Comparison of ENCODE assay signal across 12 cellular contexts in the genomic region with DNA sequence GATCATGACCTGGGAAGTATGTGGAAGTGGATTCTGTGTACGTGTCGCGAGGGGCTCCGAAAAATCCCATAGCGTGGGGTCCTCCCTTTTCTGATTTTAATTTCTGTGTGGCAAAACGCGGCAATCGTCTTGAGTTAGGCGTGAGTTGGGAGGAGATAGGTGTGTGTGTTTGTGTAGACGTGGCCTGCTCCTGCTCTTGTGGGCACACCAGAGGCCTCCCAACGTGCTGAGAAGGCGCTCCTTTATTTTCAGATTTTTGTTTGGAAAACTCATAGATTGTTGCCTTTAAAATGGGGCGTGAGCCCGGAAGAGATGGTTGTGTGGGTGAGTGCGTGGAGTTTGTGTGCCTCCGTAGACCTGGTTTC. TPM values are rescaled to one million over a fixed set of nuclear protein-coding genes. Genes with fewer than 3 reads are reported as not detected.
DNase-seq lines count a peak whose midpoint lies in the region; ATAC-seq and TF ChIP-seq lines count a peak whose summit lies in the region.
"Had no signal": no experiment of that assay in that cellular context is flagged by ENCODE, and none has a peak within 500 bp of the region (broad histone marks: within the 10 kb centered on the region; RNA-seq: fewer than 3 reads in every experiment).

No MANE protein-coding gene starts in this region.

- peaks cover 25% of the 10 kb centered on the region for H3K4me1 ChIP-seq in iPS-20b (ENCODE audit: insufficient read depth, low read length)

- intact Hi-C loops in activated CD4-positive, alpha-beta T cell treated with anti-CD3 and anti-CD28 coated beads for 36 hours (cut with DNase I, micrococcal nuclease): loop anchor here (5.0 to 10.0 kb wide), 3 partner anchors 116 to 398 kb away; a partner anchor contains a TSS
- intact Hi-C loops in activated CD4-positive, alpha-beta memory T cell treated with anti-CD3 and anti-CD28 coated beads for 36 hours (cut with micrococcal nuclease): loop anchor here (5.0 kb wide), 2 partner anchors 37 to 63 kb away; no protein-coding TSS in a partner anchor

- H3K4me3 ChIP-seq in iPS-20b (ENCODE audit: low read length) (peak overlapping the region; percentile 93), WERI-Rb-1 (ENCODE audit: low read depth, low read length) (no peak overlapping the region)

- POLR2A ChIA-PET in activated CD4-positive, alpha-beta T cell treated with anti-CD3 and anti-CD28 coated beads for 36 hours (lab: Charles Lee): no interaction called here
- POLR2A ChIA-PET in activated CD4-positive, alpha-beta memory T cell treated with anti-CD3 and anti-CD28 coated beads for 36 hours (lab: Charles Lee): no interaction called here

- H3K27me3 Mint-ChIP-seq in activated CD4-positive, alpha-beta T cell treated with anti-CD3 and anti-CD28 coated beads for 36 hours: peaks cover 44% of the 10 kb centered on the region
- peaks cover 51% of the 10 kb centered on the region for H3K27me3 Mint-ChIP-seq in activated CD4-positive, alpha-beta memory T cell treated with anti-CD3 and anti-CD28 coated beads for 36 hours
- H3K27me3 Mint-ChIP-seq in progenitor cell of endocrine pancreas: no peaks in the 10 kb centered on the region

- DNase-seq in activated CD4-positive, alpha-beta T cell treated with anti-CD3 and anti-CD28 coated beads for 36 hours: no peak
- no peak for DNase-seq in activated CD4-positive, alpha-beta T cell treated with anti-CD3 and anti-CD28 coated beads, Interleukin-2, amount 50 U/mL, for 48 hours
- no peak for DNase-seq in activated CD4-positive, alpha-beta memory T cell treated with anti-CD3 and anti-CD28 coated beads for 36 hours
- DNase-seq in progenitor cell of endocrine pancreas (ENCODE audit: low spot score, unreplicated experiment) (no peak), AG08396 (ENCODE audit: low spot score) (no peak), WERI-Rb-1 (no peak)
- DNase-seq: NCI-H2171 had no signal

- no peaks in the 10 kb centered on the region for H3K36me3 Mint-ChIP-seq in activated CD4-positive, alpha-beta T cell treated with anti-CD3 and anti-CD28 coated beads for 36 hours (ENCODE audit: low read depth)
- no peaks in the 10 kb centered on the region for H3K36me3 Mint-ChIP-seq in activated CD4-positive, alpha-beta memory T cell treated with anti-CD3 and anti-CD28 coated beads for 36 hours
- H3K36me3 Mint-ChIP-seq in progenitor cell of endocrine pancreas (ENCODE audit: insufficient read depth): peaks cover 10% of the 10 kb centered on the region

- H3K27ac Mint-ChIP-seq in activated CD4-positive, alpha-beta T cell treated with anti-CD3 and anti-CD28 coated beads for 36 hours: no peak overlapping the region
- H3K27ac Mint-ChIP-seq in activated CD4-positive, alpha-beta memory T cell treated with anti-CD3 and anti-CD28 coated beads for 36 hours: no peak overlapping the region
- peak overlapping the region; percentile 91 for H3K27ac Mint-ChIP-seq in progenitor cell of endocrine pancreas

- H3K9me3 ChIP-seq in iPS-20b (ENCODE audit: insufficient read depth, low read depth, low read length) (no peaks in the 10 kb centered on the region), WERI-Rb-1 (ENCODE audit: severe bottlenecking) (peaks cover 8% of the 10 kb centered on the region)
- H3K9me3 ChIP-seq: prostate gland had no signal

- ATAC-seq in activated CD4-positive, alpha-beta T cell treated with anti-CD3 and anti-CD28 coated beads for 36 hours: no peak
- no peak for ATAC-seq in HG03442 (IDR thresholded peaks at IDR 0.05; ENCODE audit: unreplicated experiment)

- H3K4me1 Mint-ChIP-seq in activated CD4-positive, alpha-beta T cell treated with anti-CD3 and anti-CD28 coated beads for 36 hours: peaks cover 26% of the 10 kb centered on the region
- H3K4me1 Mint-ChIP-seq in activated CD4-positive, alpha-beta memory T cell treated with anti-CD3 and anti-CD28 coated beads for 36 hours (ENCODE audit: low read depth): peaks cover 25% of the 10 kb centered on the region
- H3K4me1 Mint-ChIP-seq in progenitor cell of endocrine pancreas (ENCODE audit: low read depth): peaks cover 56% of the 10 kb centered on the region

- CTCF ChIA-PET in activated CD4-positive, alpha-beta T cell treated with anti-CD3 and anti-CD28 coated beads for 36 hours (lab: Charles Lee): no interaction called here
- CTCF ChIA-PET in activated CD4-positive, alpha-beta memory T cell treated with anti-CD3 and anti-CD28 coated beads for 36 hours (lab: Charles Lee): interaction anchor here (1.0 kb wide), 1 partner anchor 72 kb away, joined by 3 read pairs; no protein-coding TSS in a partner anchor

- peak overlapping the region; percentile 98 for H3K9ac ChIP-seq in iPS-20b (ENCODE audit: low read depth, low read length)

- H3K27ac ChIP-seq in iPS-20b (ENCODE audit: low read length) (peak overlapping the region; percentile 92), WERI-Rb-1 (no peak overlapping the region)
- H3K27ac ChIP-seq: prostate gland, VCaP had no signal

- no peaks in the 10 kb centered on the region for H3K9me3 Mint-ChIP-seq in activated CD4-positive, alpha-beta T cell treated with anti-CD3 and anti-CD28 coated beads for 36 hours (ENCODE audit: low read depth)
- no peaks in the 10 kb centered on the region for H3K9me3 Mint-ChIP-seq in activated CD4-positive, alpha-beta memory T cell treated with anti-CD3 and anti-CD28 coated beads for 36 hours
- no peaks in the 10 kb centered on the region for H3K9me3 Mint-ChIP-seq in progenitor cell of endocrine pancreas (ENCODE audit: low read depth)

- TF ChIP-seq CTCF in progenitor cell of endocrine pancreas (IDR thresholded peaks at IDR 0.05; ENCODE audit: unreplicated experiment): no peak
- TF ChIP-seq CTCF in WERI-Rb-1 (IDR thresholded peaks at IDR 0.05; ENCODE audit: low read depth, low read length): no peak

- H3K36me3 ChIP-seq in iPS-20b (ENCODE audit: insufficient read depth, low read depth, low read length): peaks cover 59% of the 10 kb centered on the region
- H3K36me3 ChIP-seq in WERI-Rb-1: no peaks in the 10 kb centered on the region
- H3K36me3 ChIP-seq: prostate gland had no signal

- H3K27me3 ChIP-seq in iPS-20b (ENCODE audit: insufficient read depth, low read length) (no peaks in the 10 kb centered on the region), WERI-Rb-1 (ENCODE audit: insufficient read depth, low read depth, severe bottlenecking) (no peaks in the 10 kb centered on the region)

- H3K4me3 Mint-ChIP-seq in activated CD4-positive, alpha-beta T cell treated with anti-CD3 and anti-CD28 coated beads for 36 hours: peak overlapping the region; percentile 34
- H3K4me3 Mint-ChIP-seq in activated CD4-positive, alpha-beta memory T cell treated with anti-CD3 and anti-CD28 coated beads for 36 hours: peak overlapping the region; percentile 21
- peak overlapping the region; percentile 91 for H3K4me3 Mint-ChIP-seq in progenitor cell of endocrine pancreas (ENCODE audit: low read depth)

RNA-seq across cellular contexts. Expression of a gene that starts 1.3 kb away (rescaled TPM):
- under 1 TPM; 0.02 to 0.04 TPM for total RNA-seq in activated CD4-positive, alpha-beta T cell treated with anti-CD3 and anti-CD28 coated beads for 36 hours
- total RNA-seq in activated CD4-positive, alpha-beta memory T cell treated with anti-CD3 and anti-CD28 coated beads for 36 hours: under 1 TPM; 0.02 TPM
- 61.3 and 61.6 TPM in 2 replicates for total RNA-seq in progenitor cell of endocrine pancreas
- total RNA-seq: ureter had no signal

Comparison
In these comparisons a context has a peak if more than half of its experiments do, and no peak if none do; other contexts are left out.
1. H3K4me3 Mint-ChIP-seq: peak in every context shown above with its lines; median percentile 91 in progenitor cell of endocrine pancreas; 34 in activated CD4-positive, alpha-beta T cell treated with anti-CD3 and anti-CD28 coated beads for 36 hours; 21 in activated CD4-positive, alpha-beta memory T cell treated with anti-CD3 and anti-CD28 coated beads for 36 hours.
2. RNA of a gene that starts 1.3 kb away (total RNA-seq): 61.3 to 61.6 TPM in progenitor cell of endocrine pancreas; 0.02 to 0.04 TPM in activated CD4-positive, alpha-beta T cell treated with anti-CD3 and anti-CD28 coated beads for 36 hours and 0.02 TPM in activated CD4-positive, alpha-beta memory T cell treated with anti-CD3 and anti-CD28 coated beads for 36 hours; every median in the first group is over 10 times any median in the second.